Comparison of ENCODE assay signal across 19 cellular contexts in the genomic region with DNA sequence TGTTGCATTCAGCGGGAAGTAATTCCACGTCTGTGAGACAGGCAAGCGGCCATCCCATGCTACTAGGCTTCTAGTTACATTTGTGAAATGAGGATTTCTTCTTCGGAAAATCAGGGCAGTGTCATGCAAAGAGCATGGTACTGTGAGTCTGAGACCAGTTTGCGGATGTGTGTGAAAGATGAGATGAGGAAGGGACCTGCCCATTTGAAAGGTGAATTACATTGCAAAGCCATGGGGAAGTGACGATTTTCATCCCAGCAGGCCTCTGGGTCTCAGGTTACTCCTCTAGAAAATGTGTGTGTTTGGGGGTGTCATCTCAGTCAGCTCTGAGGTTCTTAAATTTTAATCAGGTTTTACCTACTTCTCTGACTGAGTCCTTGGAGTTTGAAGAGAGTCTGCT. TPM values are rescaled to one million over a fixed set of nuclear protein-coding genes. Genes with fewer than 3 reads are reported as not detected.
DNase-seq lines count a peak whose midpoint lies in the region; ATAC-seq and TF ChIP-seq lines count a peak whose summit lies in the region.
"Had no signal": no experiment of that assay in that cellular context is flagged by ENCODE, and none has a peak within 500 bp of the region (broad histone marks: within the 10 kb centered on the region; RNA-seq: fewer than 3 reads in every experiment).

No MANE protein-coding gene starts in this region.

- H3K36me3 ChIP-seq in GM23338 (ENCODE audit: insufficient read depth) = no peaks in the 10 kb centered on the region
- peaks cover 3 to 100% (median 14%) of the 10 kb centered on the region in 3 donors for H3K36me3 ChIP-seq in esophagus squamous epithelium

- H3K27me3 Mint-ChIP-seq in GM23338 (ENCODE audit: insufficient read depth, low read depth, poor library complexity) (peaks cover 14% of the 10 kb centered on the region), glutamatergic neuron (ENCODE audit: unreplicated experiment) (peaks cover 12% of the 10 kb centered on the region), nephron progenitor cell (ENCODE audit: low read depth, poor library complexity) (peaks cover 9% of the 10 kb centered on the region)
- no peaks in the 10 kb centered on the region for H3K27me3 Mint-ChIP-seq in activated T-helper 2 cell treated with anti-CD3 and anti-CD28 coated beads, Interferon-gamma antibody, Interleukin-2, Interleukin-4, amounts not matched to agents 10 μg/mL and 5 μg/mL and 100 μg/mL, durations not matched to agents 14 hours and 24 hours and 36 hours (ENCODE audit: low read depth)
- peaks cover 0 to 6% of the 10 kb centered on the region in 2 donors for H3K27me3 Mint-ChIP-seq in natural killer cell treated with Interleukin-12 subunit alpha and Interleukin-12 subunit beta and Interleukin-15 and Interleukin-18, amount 100 ng/mL, for 72 hours
- H3K27me3 Mint-ChIP-seq: B cell had no signal

- ATAC-seq in GM23338 (peak; percentile 51), Right ventricle myocardium superior (ENCODE audit: poor library complexity) (no peak)
- no peak for ATAC-seq in natural killer cell treated with Interleukin-12 subunit alpha and Interleukin-12 subunit beta and Interleukin-15 and Interleukin-18, amount 100 ng/mL, for 72 hours
- ATAC-seq: HepG2 had no signal

- H3K4me1 ChIP-seq in GM23338 (ENCODE audit: insufficient read depth) = peaks cover 59% of the 10 kb centered on the region
- H3K4me1 ChIP-seq in esophagus squamous epithelium = peaks cover 0 to 36% (median 5%) of the 10 kb centered on the region in 3 donors

- H3K9me3 Mint-ChIP-seq in GM23338 (no peaks in the 10 kb centered on the region), glutamatergic neuron (ENCODE audit: unreplicated experiment) (no peaks in the 10 kb centered on the region), nephron progenitor cell (no peaks in the 10 kb centered on the region)
- H3K9me3 Mint-ChIP-seq in activated T-helper 2 cell treated with anti-CD3 and anti-CD28 coated beads, Interferon-gamma antibody, Interleukin-2, Interleukin-4, amounts not matched to agents 10 μg/mL and 5 μg/mL and 100 μg/mL, durations not matched to agents 14 hours and 24 hours and 36 hours = no peaks in the 10 kb centered on the region
- no peaks in the 10 kb centered on the region for H3K9me3 Mint-ChIP-seq in natural killer cell treated with Interleukin-12 subunit alpha and Interleukin-12 subunit beta and Interleukin-15 and Interleukin-18, amount 100 ng/mL, for 72 hours

- H3K4me3 Mint-ChIP-seq in GM23338 (peak overlapping the region; percentile 53), glutamatergic neuron (ENCODE audit: unreplicated experiment) (peak overlapping the region; percentile 55), nephron progenitor cell (peak overlapping the region; percentile 61)
- H3K4me3 Mint-ChIP-seq in activated T-helper 2 cell treated with anti-CD3 and anti-CD28 coated beads, Interferon-gamma antibody, Interleukin-2, Interleukin-4, amounts not matched to agents 10 μg/mL and 5 μg/mL and 100 μg/mL, durations not matched to agents 14 hours and 24 hours and 36 hours (ENCODE audit: low read depth) = no peak overlapping the region
- no peak overlapping the region for H3K4me3 Mint-ChIP-seq in natural killer cell treated with Interleukin-12 subunit alpha and Interleukin-12 subunit beta and Interleukin-15 and Interleukin-18, amount 100 ng/mL, for 72 hours
- H3K4me3 Mint-ChIP-seq: B cell had no signal

- peak overlapping the region; percentile 9; the same call in 1 of the 2 replicates for H3K4me3 ChIP-seq in GM23338
- H3K4me3 ChIP-seq in esophagus squamous epithelium = no peak overlapping the region
- H3K4me3 ChIP-seq: GM23248 had no signal

- intact Hi-C loops in activated T-helper 2 cell treated with anti-CD3 and anti-CD28 coated beads, Interferon-gamma antibody, Interleukin-2, Interleukin-4, amounts not matched to agents 10 μg/mL and 5 μg/mL and 100 μg/mL, durations not matched to agents 14 hours and 24 hours and 36 hours (cut with micrococcal nuclease) = no loop called here
- intact Hi-C loops in Right ventricle myocardium superior (cut with DNase I) = no loop called here
- intact Hi-C loops in esophagus squamous epithelium (cut with DNase I) = no loop called here

- peak overlapping the region; percentile 65 for H3K27ac ChIP-seq in GM23338 (ENCODE audit: low read depth)
- peak overlapping the region; percentile 38; the same call in 1 of the 2 replicates for H3K27ac ChIP-seq in VCaP
- H3K27ac ChIP-seq in esophagus squamous epithelium = no peak overlapping the region
- H3K27ac ChIP-seq: GM23248 had no signal

- no peak overlapping the region for H2AFZ ChIP-seq in GM23338
- H2AFZ ChIP-seq: GM23248 had no signal

- peak overlapping the region; percentile 79 for H3K4me2 ChIP-seq in GM23338

- TF ChIP-seq CTCF in GM23338 (conservative IDR thresholded peaks at IDR 0.05; ENCODE audit: low read depth in 2 of 2) (no peak), VCaP (conservative IDR thresholded peaks at IDR 0.05) (no peak), glutamatergic neuron (IDR thresholded peaks at IDR 0.05; ENCODE audit: partially characterized antibody, unreplicated experiment) (no peak), nephron progenitor cell (IDR thresholded peaks at IDR 0.05) (no peak), esophagus squamous epithelium (IDR thresholded peaks at IDR 0.05) (no peak)

- H3K9me3 ChIP-seq in esophagus squamous epithelium = no peaks in the 10 kb centered on the region

- peaks cover 34% of the 10 kb centered on the region; the same call in 1 of the 2 replicates for H4K20me1 ChIP-seq in GM23338 (replicated peaks; ENCODE audit: insufficient read depth)

- no peak for TF ChIP-seq POLR2A in esophagus squamous epithelium (IDR thresholded peaks at IDR 0.05)

- DNase-seq in GM23338 (ENCODE audit: low spot score) (peak; percentile 74), glutamatergic neuron (no peak), nephron progenitor cell (no peak), Right ventricle myocardium superior (no peak), esophagus squamous epithelium (lab: John Stamatoyannopoulos, UW) (no peak)
- no peak for DNase-seq in activated T-helper 2 cell treated with anti-CD3 and anti-CD28 coated beads, Interferon-gamma antibody, Interleukin-2, Interleukin-4, amounts not matched to agents 10 μg/mL and 5 μg/mL and 100 μg/mL, durations not matched to agents 14 hours and 24 hours and 36 hours (ENCODE audit: low spot score)
- DNase-seq in natural killer cell treated with Interleukin-12 subunit alpha and Interleukin-12 subunit beta and Interleukin-15 and Interleukin-18, amount 100 ng/mL, for 72 hours (ENCODE audit: low spot score) = no peak
- DNase-seq: DMS 273 treated with DMSO at 0.1 percent for 48 hours, DND-41, GM23248, KG1, MV-4-11, NCI-H187, NCI-H2227 treated with DMSO at 0.1 percent for 48 hours, NCI-H524 treated with DMSO at 0.1 percent for 48 hours, SHP77 treated with DMSO at 0.1 percent for 48 hours had no signal

- no peaks in the 10 kb centered on the region for H3K9me2 ChIP-seq in GM23338 (ENCODE audit: insufficient read depth)

- H3F3A ChIP-seq in GM23338 (replicated peaks; ENCODE audit: low read depth) = no peaks in the 10 kb centered on the region

- H3K4me1 Mint-ChIP-seq in GM23338 (peaks cover 92% of the 10 kb centered on the region), glutamatergic neuron (ENCODE audit: low read depth, unreplicated experiment) (peaks cover 57% of the 10 kb centered on the region), nephron progenitor cell (peaks cover 81% of the 10 kb centered on the region)
- H3K4me1 Mint-ChIP-seq in activated T-helper 2 cell treated with anti-CD3 and anti-CD28 coated beads, Interferon-gamma antibody, Interleukin-2, Interleukin-4, amounts not matched to agents 10 μg/mL and 5 μg/mL and 100 μg/mL, durations not matched to agents 14 hours and 24 hours and 36 hours (ENCODE audit: low read depth) = peaks cover 40% of the 10 kb centered on the region
- peaks cover 30 to 43% of the 10 kb centered on the region in 2 donors for H3K4me1 Mint-ChIP-seq in natural killer cell treated with Interleukin-12 subunit alpha and Interleukin-12 subunit beta and Interleukin-15 and Interleukin-18, amount 100 ng/mL, for 72 hours (ENCODE audit: low read depth in 2 of 2)

- H3K36me3 Mint-ChIP-seq in GM23338 (ENCODE audit: low read depth) = peaks cover 58% of the 10 kb centered on the region
- H3K36me3 Mint-ChIP-seq in glutamatergic neuron (ENCODE audit: unreplicated experiment) = no peaks in the 10 kb centered on the region
- peaks cover 42% of the 10 kb centered on the region for H3K36me3 Mint-ChIP-seq in nephron progenitor cell (ENCODE audit: low read depth)
- H3K36me3 Mint-ChIP-seq in activated T-helper 2 cell treated with anti-CD3 and anti-CD28 coated beads, Interferon-gamma antibody, Interleukin-2, Interleukin-4, amounts not matched to agents 10 μg/mL and 5 μg/mL and 100 μg/mL, durations not matched to agents 14 hours and 24 hours and 36 hours (ENCODE audit: low read depth) = peaks cover 87% of the 10 kb centered on the region
- H3K36me3 Mint-ChIP-seq in natural killer cell treated with Interleukin-12 subunit alpha and Interleukin-12 subunit beta and Interleukin-15 and Interleukin-18, amount 100 ng/mL, for 72 hours = peaks cover 29% of the 10 kb centered on the region

- H3K27me3 ChIP-seq in GM23338 (ENCODE audit: insufficient read depth) = no peaks in the 10 kb centered on the region
- H3K27me3 ChIP-seq in esophagus squamous epithelium = no peaks in the 10 kb centered on the region

- H3K79me2 ChIP-seq in GM23338 (replicated peaks; ENCODE audit: insufficient read depth) = peaks cover 90% of the 10 kb centered on the region

- 77 to 83% methylated on average over 6 of the region's 6 CpGs for whole genome bisulfite sequencing in esophagus squamous epithelium, 2 donors

- H3K27ac Mint-ChIP-seq in GM23338 (peak overlapping the region; percentile 87), glutamatergic neuron (ENCODE audit: unreplicated experiment) (peak overlapping the region; percentile 12), nephron progenitor cell (no peak overlapping the region)
- no peak overlapping the region for H3K27ac Mint-ChIP-seq in activated T-helper 2 cell treated with anti-CD3 and anti-CD28 coated beads, Interferon-gamma antibody, Interleukin-2, Interleukin-4, amounts not matched to agents 10 μg/mL and 5 μg/mL and 100 μg/mL, durations not matched to agents 14 hours and 24 hours and 36 hours
- H3K27ac Mint-ChIP-seq in natural killer cell treated with Interleukin-12 subunit alpha and Interleukin-12 subunit beta and Interleukin-15 and Interleukin-18, amount 100 ng/mL, for 72 hours = peak overlapping the region in 1 of 2 donors; percentile 62
- H3K27ac Mint-ChIP-seq: B cell had no signal

RNA-seq across cellular contexts. Expression of a gene that starts 16.1 kb away (rescaled TPM):
- total RNA-seq in GM23338 (2014; rRNA removed; shearing (Covaris generic)) = 55.7 and 79.5 TPM in 2 replicates
- polyA plus RNA-seq in GM23338 (2016; fragmentation: Nextera tagmentation; extraction: Ambion mirVana) = 9.2 and 10.4 TPM in 2 replicates
- total RNA-seq in glutamatergic neuron (ENCODE audit: unreplicated experiment) (89.2 TPM), Right ventricle myocardium superior (13.4 TPM), esophagus squamous epithelium (100 to 1,000 TPM in 1 of 4 donors, 10 to 100 TPM in 3; 49.6 to 133 (median 64.4) TPM)
- total RNA-seq in activated T-helper 2 cell treated with anti-CD3 and anti-CD28 coated beads, Interferon-gamma antibody, Interleukin-2, Interleukin-4, amounts not matched to agents 10 μg/mL and 5 μg/mL and 100 μg/mL, durations not matched to agents 14 hours and 24 hours and 36 hours = 94.6 and 102 TPM in 2 replicates
- total RNA-seq in natural killer cell treated with Interleukin-12 subunit alpha and Interleukin-12 subunit beta and Interleukin-15 and Interleukin-18, amount 100 ng/mL, for 72 hours = 100 to 1,000 TPM in 1 of 2 donors, 10 to 100 TPM in 1; 57.6 to 128 TPM

Comparison
In these comparisons a context has a peak if more than half of its experiments do, and no peak if none do; other contexts are left out.
1. H3K27ac ChIP-seq: peak in GM23338 (single experiment) and VCaP (single experiment); none in esophagus squamous epithelium (0 of 4).
2. H3K27ac Mint-ChIP-seq: peak in GM23338 (single experiment) and glutamatergic neuron (single experiment); none in nephron progenitor cell (single experiment) and activated T-helper 2 cell treated with anti-CD3 and anti-CD28 coated beads, Interferon-gamma antibody, Interleukin-2, Interleukin-4, amounts not matched to agents 10 μg/mL and 5 μg/mL and 100 μg/mL, durations not matched to agents 14 hours and 24 hours and 36 hours (single experiment).
3. H3K4me3 Mint-ChIP-seq: peak in GM23338 (single experiment), glutamatergic neuron (single experiment) and nephron progenitor cell (single experiment); none in activated T-helper 2 cell treated with anti-CD3 and anti-CD28 coated beads, Interferon-gamma antibody, Interleukin-2, Interleukin-4, amounts not matched to agents 10 μg/mL and 5 μg/mL and 100 μg/mL, durations not matched to agents 14 hours and 24 hours and 36 hours (single experiment) and natural killer cell treated with Interleukin-12 subunit alpha and Interleukin-12 subunit beta and Interleukin-15 and Interleukin-18, amount 100 ng/mL, for 72 hours (single experiment).